Comparison of ENCODE assay signal across 33 cellular contexts in the genomic region with DNA sequence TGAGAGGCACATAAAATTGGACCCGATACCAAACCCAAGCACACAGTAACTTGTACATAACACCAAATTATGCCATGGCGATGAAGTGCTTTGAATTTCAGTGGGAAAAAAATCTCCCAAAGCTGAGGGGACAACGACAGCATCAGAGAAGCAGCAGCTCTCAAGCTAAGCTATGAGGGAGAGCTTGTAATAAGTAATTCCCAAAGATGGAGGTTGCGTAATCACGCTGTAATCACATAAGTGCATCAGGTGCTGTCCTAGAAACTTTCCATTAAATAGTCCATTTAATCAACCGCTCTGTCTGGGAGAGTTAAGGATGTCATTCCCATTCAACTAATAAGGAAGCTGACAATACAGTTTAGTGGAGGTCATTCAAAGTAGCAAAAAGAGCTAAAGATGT. TPM values are rescaled to one million over a fixed set of nuclear protein-coding genes. Genes with fewer than 3 reads are reported as not detected.
"Had no signal": no experiment of that assay in that cellular context is flagged by ENCODE, and none has a peak within 500 bp of the region (broad histone marks: within the 10 kb centered on the region; RNA-seq: fewer than 3 reads in every experiment).

No MANE protein-coding gene starts in this region.

- FAIRE-seq: TTC549 had no signal

- H3K9ac ChIP-seq: SK-N-SH had no signal

- H3K4me2 ChIP-seq: SK-N-SH had no signal

- H3K36me3 ChIP-seq: Peyer's patch, SJSA1 had no signal

- H3K9me3 ChIP-seq: Peyer's patch, SJSA1, SK-N-SH had no signal

- H3K27me3 ChIP-seq: Peyer's patch, SJSA1 had no signal

- H3K4me3 ChIP-seq: Peyer's patch, SJSA1 had no signal

- H3K27ac ChIP-seq: Peyer's patch, SJSA1 had no signal

- H3K4me1 ChIP-seq: Peyer's patch, SJSA1 had no signal

- DNase-seq: activated CD4-positive, alpha-beta memory T cell treated with anti-CD3 and anti-CD28 coated beads for 36 hours; activated CD4-positive, alpha-beta T cell treated with anti-CD3 and anti-CD28 coated beads for 36 hours; activated CD4-positive, alpha-beta T cell treated with anti-CD3 and anti-CD28 coated beads, Interleukin-2, amount 50 U/mL, for 1 hour; activated CD8-positive, alpha-beta memory T cell treated with anti-CD3 and anti-CD28 coated beads, Interleukin-2, amount 50 U/mL, for 4 hours; activated effector memory CD4-positive, alpha-beta T cell treated with Interleukin-2 at 50 U/mL for 16 hours; activated naive CD4-positive, alpha-beta T cell treated with anti-CD3 and anti-CD28 coated beads, Interleukin-2, amount 10 ng/mL, durations not matched to agents 7 days and 5 days; activated naive CD8-positive, alpha-beta T cell treated with anti-CD3 and anti-CD28 coated beads, Interleukin-2, amount 50 U/mL, for 24 hours; activated T-cell treated with anti-CD3 and anti-CD28 coated beads, Interleukin-2, amount 50 U/mL, for 48 hours; anterior cingulate cortex; caudate nucleus; NCI-H1092 treated with DMSO at 0.1 percent for 48 hours; NCI-H1417; NCI-H146; NCI-H187; NCI-H2029 treated with DMSO at 0.1 percent for 48 hours; NCI-H2107; NCI-H226; NCI-H446 treated with DMSO at 0.1 percent for 48 hours; NCI-H524; NCI-H69; NK-92 treated with Interleukin-12 subunit alpha and Interleukin-12 subunit beta, amount 100 ng/mL, for 24 hours; PC-3; Peyer's patch; RPMI8226; SHP77 treated with DMSO at 0.1 percent for 48 hours; SK-N-SH had no signal

- ATAC-seq: activated CD4-positive, alpha-beta T cell treated with anti-CD3 and anti-CD28 coated beads for 36 hours; activated CD4-positive, CD25-positive, alpha-beta regulatory T cell treated with anti-CD3 and anti-CD28 coated beads, Interleukin-2, amount 50 U/mL, for 24 hours; activated naive CD8-positive, alpha-beta T cell treated with anti-CD3 and anti-CD28 coated beads, Interleukin-2, amount 50 U/mL, for 24 hours; PC-3; WTC11 had no signal

RNA-seq across cellular contexts. Expression of a gene that starts 37.6 kb away (rescaled TPM):
- total RNA-seq: activated CD4-positive, alpha-beta memory T cell treated with anti-CD3 and anti-CD28 coated beads for 36 hours; activated CD4-positive, alpha-beta T cell treated with anti-CD3 and anti-CD28 coated beads for 36 hours; bronchial epithelial cell; cerebellum; M059J; PC-3; Peyer's patch; SJSA1; WTC11 had no signal
- polyA plus RNA-seq: SK-N-SH had no signal
